Comparison of ENCODE assay signal across 2 cellular contexts in the genomic region with DNA sequence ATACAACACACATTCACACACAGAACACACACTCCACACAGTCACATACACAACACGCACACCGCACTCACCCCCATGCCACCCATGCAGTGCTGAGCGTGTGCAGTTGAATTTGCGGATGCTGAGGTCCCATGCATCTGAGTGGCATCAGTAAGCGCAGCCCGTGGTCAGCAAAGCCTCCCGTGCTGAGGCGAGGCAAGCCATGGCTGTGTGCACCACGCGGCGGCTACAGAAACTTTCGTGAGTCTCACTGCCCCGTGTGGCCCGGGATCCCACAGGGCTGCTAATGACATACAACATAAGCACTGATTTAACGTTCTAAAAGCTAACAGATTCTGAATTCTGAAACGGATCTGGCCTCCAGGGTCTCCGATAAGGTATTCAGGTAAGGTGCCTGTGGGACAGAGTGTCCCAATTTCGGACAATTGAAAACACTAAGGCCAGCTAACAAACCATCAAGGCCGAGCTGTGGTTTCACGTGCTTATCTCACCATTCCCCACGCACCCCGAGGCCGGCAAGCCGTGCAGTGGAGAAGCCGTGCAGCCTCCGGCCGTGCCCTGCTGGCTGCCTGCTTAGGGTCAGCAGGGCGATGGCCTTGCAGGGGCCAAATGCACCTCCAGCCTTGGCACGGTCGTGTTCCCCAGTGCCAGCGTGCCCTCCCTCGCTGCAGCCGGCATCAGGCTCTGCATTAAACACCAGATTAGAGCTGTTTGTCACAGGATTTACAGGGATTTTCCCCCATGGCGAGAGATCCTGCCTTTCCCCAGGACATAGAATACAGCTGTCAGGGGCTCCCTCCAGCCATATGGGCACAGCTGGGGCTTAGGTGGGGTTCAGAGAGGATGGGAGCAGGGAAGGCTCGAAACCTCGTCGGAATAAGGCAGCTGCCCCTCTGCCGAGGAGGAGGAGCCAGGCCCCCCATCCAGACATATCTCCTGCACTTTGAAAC.
TF ChIP-seq lines count a peak whose summit lies in the region.

No MANE protein-coding gene starts in this region.

TF ChIP-seq in SK-N-SH treated with all-trans-retinoic acid at 6 μM for 48 hours, 23 proteins besides CTCF, POLR2A, EP300 and RAD21:
- TF ChIP-seq, protein P1, sequence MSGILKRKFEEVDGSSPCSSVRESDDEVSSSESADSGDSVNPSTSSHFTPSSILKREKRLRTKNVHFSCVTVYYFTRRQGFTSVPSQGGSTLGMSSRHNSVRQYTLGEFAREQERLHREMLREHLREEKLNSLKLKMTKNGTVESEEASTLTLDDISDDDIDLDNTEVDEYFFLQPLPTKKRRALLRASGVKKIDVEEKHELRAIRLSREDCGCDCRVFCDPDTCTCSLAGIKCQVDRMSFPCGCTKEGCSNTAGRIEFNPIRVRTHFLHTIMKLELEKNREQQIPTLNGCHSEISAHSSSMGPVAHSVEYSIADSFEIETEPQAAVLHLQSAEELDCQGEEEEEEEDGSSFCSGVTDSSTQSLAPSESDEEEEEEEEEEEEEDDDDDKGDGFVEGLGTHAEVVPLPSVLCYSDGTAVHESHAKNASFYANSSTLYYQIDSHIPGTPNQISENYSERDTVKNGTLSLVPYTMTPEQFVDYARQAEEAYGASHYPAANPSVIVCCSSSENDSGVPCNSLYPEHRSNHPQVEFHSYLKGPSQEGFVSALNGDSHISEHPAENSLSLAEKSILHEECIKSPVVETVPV (CRISPR knock-in tag; IDR thresholded peaks at IDR 0.05) = no peak
- no peak for TF ChIP-seq ZNF565 (CRISPR knock-in tag; conservative IDR thresholded peaks at IDR 0.05; ENCODE audit: low read depth)
- TF ChIP-seq PATZ1 (CRISPR knock-in tag; IDR thresholded peaks at IDR 0.05; ENCODE audit: borderline replicate concordance) = no peak
- no peak for TF ChIP-seq ZFP30 (CRISPR knock-in tag; IDR thresholded peaks at IDR 0.05)
- TF ChIP-seq CREB5 (CRISPR knock-in tag; IDR thresholded peaks at IDR 0.05; ENCODE audit: low read depth) = no peak
- no peak for TF ChIP-seq ESRRG (CRISPR knock-in tag; IDR thresholded peaks at IDR 0.05)
TF ChIP-seq in SK-N-SH treated with all-trans-retinoic acid at 6 μM for 48 hours: peak in this region for 0.

TF ChIP-seq in SK-N-SH, 30 proteins besides CTCF, POLR2A, EP300 and RAD21:
- TF ChIP-seq ELF1 (IDR thresholded peaks at IDR 0.05) = no peak
- no peak for TF ChIP-seq JUND (IDR thresholded peaks at IDR 0.05)
- TF ChIP-seq, protein P2, sequence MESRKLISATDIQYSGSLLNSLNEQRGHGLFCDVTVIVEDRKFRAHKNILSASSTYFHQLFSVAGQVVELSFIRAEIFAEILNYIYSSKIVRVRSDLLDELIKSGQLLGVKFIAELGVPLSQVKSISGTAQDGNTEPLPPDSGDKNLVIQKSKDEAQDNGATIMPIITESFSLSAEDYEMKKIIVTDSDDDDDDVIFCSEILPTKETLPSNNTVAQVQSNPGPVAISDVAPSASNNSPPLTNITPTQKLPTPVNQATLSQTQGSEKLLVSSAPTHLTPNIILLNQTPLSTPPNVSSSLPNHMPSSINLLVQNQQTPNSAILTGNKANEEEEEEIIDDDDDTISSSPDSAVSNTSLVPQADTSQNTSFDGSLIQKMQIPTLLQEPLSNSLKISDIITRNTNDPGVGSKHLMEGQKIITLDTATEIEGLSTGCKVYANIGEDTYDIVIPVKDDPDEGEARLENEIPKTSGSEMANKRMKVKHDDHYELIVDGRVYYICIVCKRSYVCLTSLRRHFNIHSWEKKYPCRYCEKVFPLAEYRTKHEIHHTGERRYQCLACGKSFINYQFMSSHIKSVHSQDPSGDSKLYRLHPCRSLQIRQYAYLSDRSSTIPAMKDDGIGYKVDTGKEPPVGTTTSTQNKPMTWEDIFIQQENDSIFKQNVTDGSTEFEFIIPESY (IDR thresholded peaks at IDR 0.05; ENCODE audit: borderline replicate concordance, low read depth) = no peak
- TF ChIP-seq TAF1 (IDR thresholded peaks at IDR 0.05; ENCODE audit: borderline replicate concordance, low read depth, low read length) = no peak
- TF ChIP-seq, protein P3, sequence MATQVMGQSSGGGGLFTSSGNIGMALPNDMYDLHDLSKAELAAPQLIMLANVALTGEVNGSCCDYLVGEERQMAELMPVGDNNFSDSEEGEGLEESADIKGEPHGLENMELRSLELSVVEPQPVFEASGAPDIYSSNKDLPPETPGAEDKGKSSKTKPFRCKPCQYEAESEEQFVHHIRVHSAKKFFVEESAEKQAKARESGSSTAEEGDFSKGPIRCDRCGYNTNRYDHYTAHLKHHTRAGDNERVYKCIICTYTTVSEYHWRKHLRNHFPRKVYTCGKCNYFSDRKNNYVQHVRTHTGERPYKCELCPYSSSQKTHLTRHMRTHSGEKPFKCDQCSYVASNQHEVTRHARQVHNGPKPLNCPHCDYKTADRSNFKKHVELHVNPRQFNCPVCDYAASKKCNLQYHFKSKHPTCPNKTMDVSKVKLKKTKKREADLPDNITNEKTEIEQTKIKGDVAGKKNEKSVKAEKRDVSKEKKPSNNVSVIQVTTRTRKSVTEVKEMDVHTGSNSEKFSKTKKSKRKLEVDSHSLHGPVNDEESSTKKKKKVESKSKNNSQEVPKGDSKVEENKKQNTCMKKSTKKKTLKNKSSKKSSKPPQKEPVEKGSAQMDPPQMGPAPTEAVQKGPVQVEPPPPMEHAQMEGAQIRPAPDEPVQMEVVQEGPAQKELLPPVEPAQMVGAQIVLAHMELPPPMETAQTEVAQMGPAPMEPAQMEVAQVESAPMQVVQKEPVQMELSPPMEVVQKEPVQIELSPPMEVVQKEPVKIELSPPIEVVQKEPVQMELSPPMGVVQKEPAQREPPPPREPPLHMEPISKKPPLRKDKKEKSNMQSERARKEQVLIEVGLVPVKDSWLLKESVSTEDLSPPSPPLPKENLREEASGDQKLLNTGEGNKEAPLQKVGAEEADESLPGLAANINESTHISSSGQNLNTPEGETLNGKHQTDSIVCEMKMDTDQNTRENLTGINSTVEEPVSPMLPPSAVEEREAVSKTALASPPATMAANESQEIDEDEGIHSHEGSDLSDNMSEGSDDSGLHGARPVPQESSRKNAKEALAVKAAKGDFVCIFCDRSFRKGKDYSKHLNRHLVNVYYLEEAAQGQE (IDR thresholded peaks at IDR 0.05; ENCODE audit: low read depth, low read length) = no peak
- no peak for TF ChIP-seq FOXM1 (IDR thresholded peaks at IDR 0.05; ENCODE audit: low read depth)
- TF ChIP-seq NRF1 (IDR thresholded peaks at IDR 0.05; ENCODE audit: low read depth, low read length) = no peak
- no peak for TF ChIP-seq SIN3A (IDR thresholded peaks at IDR 0.05; ENCODE audit: borderline replicate concordance, low read depth, low read length)
- no peak for TF ChIP-seq GABPA (IDR thresholded peaks at IDR 0.05; ENCODE audit: low read depth)
- TF ChIP-seq EZH2phosphoT487 (IDR thresholded peaks at IDR 0.05; ENCODE audit: borderline replicate concordance, low read depth) = no peak
- no peak for TF ChIP-seq TEAD4 (IDR thresholded peaks at IDR 0.05; ENCODE audit: borderline replicate concordance, insufficient read depth)
- TF ChIP-seq, protein P4, sequence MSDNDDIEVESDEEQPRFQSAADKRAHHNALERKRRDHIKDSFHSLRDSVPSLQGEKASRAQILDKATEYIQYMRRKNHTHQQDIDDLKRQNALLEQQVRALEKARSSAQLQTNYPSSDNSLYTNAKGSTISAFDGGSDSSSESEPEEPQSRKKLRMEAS (IDR thresholded peaks at IDR 0.05; ENCODE audit: low read depth) = no peak
- no peak for TF ChIP-seq RXRA (IDR thresholded peaks at IDR 0.05; ENCODE audit: borderline replicate concordance, low read depth)
- no peak for TF ChIP-seq NFIC (IDR thresholded peaks at IDR 0.05; ENCODE audit: borderline replicate concordance)
- TF ChIP-seq IRF3 (IDR thresholded peaks at IDR 0.05; ENCODE audit: low read depth, low read length) = no peak
- no peak for TF ChIP-seq MEF2A (IDR thresholded peaks at IDR 0.05; ENCODE audit: borderline replicate concordance, low read depth)
- no peak for TF ChIP-seq SMC3 (IDR thresholded peaks at IDR 0.05; ENCODE audit: low read depth, low read length)
- no peak for TF ChIP-seq RFX5 (IDR thresholded peaks at IDR 0.05; ENCODE audit: low read length)
- no peak for TF ChIP-seq TCF12 (IDR thresholded peaks at IDR 0.05)
